Comparison of ENCODE assay signal across 8 cellular contexts in the genomic region with DNA sequence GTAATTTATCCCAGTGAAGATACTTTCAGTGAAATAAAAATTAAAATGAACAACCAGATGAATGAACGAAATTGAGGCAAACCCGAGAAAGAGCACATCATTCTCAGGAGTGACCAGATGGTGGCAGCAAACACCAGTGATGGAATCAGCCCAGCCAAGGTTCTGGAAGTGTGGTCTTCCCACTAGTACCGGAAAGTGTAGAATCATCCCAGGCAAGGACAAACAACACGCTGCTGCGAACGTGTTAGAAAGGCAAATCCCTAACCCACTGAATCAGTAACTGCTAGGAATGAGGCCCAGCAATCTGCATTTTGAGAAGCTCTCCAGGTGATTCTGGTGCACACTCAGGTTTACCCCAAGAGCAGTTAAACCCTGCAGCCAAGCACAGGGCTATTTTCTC. TPM values are rescaled to one million over a fixed set of nuclear protein-coding genes. Genes with fewer than 3 reads are reported as not detected.
A peak's percentile ranks its signal among the peaks of the same experiment; 100 is the strongest.
DNase-seq lines count a peak whose midpoint lies in the region; ATAC-seq and FAIRE-seq lines count a peak whose summit lies in the region.

No MANE protein-coding gene starts in this region.

- intact Hi-C loops in posterior cingulate gyrus (cut with DNase I), result loop anchor here (5.0 to 10.0 kb wide), 2 partner anchors 320 to 633 kb away; no protein-coding TSS in a partner anchor

- POLR2A ChIA-PET in CD8-positive, alpha-beta memory T cell (lab: Charles Lee), result interaction anchor here (1.2 kb wide), 1 partner anchor 56 kb away, joined by 3 read pairs; the partner anchor contains the start of gene ERCC6

- no peak overlapping the region for H3K27ac Mint-ChIP-seq in CD8-positive, alpha-beta memory T cell

- H3K27me3 Mint-ChIP-seq in CD8-positive, alpha-beta memory T cell, result peaks cover 9 to 47% of the 10 kb centered on the region in 2 donors

- no peak for ATAC-seq in HG03097 (IDR thresholded peaks at IDR 0.05; ENCODE audit: low FRiP score, unreplicated experiment)

- DNase-seq in 8988T (peak; percentile 46), Daoy (ENCODE audit: low read depth) (peak; percentile 47), NAMALWA (ENCODE audit: low spot score) (peak; percentile 53), UCSD-AML1 (lab: John Stamatoyannopoulos, UW; ENCODE audit: unreplicated experiment) (peak; percentile 35), frontal cortex (ENCODE audit: low spot score in 2 of 2) (peak in 1 of 2 donors; percentile 79), posterior cingulate gyrus (peak in 7 of 10 donors; percentile 48 to 90 (median 62))
- DNase-seq in CD8-positive, alpha-beta memory T cell, result no peak

- CTCF ChIA-PET in CD8-positive, alpha-beta memory T cell (lab: Charles Lee), result interaction anchor here (0.7 to 1.6 kb wide), 3 partner anchors 12 to 681 kb away, joined by 3 read pairs; no protein-coding TSS in a partner anchor

- H3K9me3 ChIP-seq in CD8-positive, alpha-beta memory T cell (ENCODE audit: low read length), result no peaks in the 10 kb centered on the region

- FAIRE-seq in frontal cortex (lab: Jason Lieb, UNC), result peak; percentile 21

- no peak overlapping the region for H3K4me3 Mint-ChIP-seq in CD8-positive, alpha-beta memory T cell

- peaks cover 0 to 5% (median 3%) of the 10 kb centered on the region in 3 donors for H3K4me1 Mint-ChIP-seq in CD8-positive, alpha-beta memory T cell

- H3K4me3 ChIP-seq in CD8-positive, alpha-beta memory T cell (ENCODE audit: low read length), result no peak overlapping the region

- H3K4me1 ChIP-seq in CD8-positive, alpha-beta memory T cell (ENCODE audit: insufficient read depth, low read length), result no peaks in the 10 kb centered on the region

- H3K36me3 ChIP-seq in CD8-positive, alpha-beta memory T cell (ENCODE audit: insufficient read depth, low read length), result no peaks in the 10 kb centered on the region

- H3K9me3 Mint-ChIP-seq in CD8-positive, alpha-beta memory T cell, result no peaks in the 10 kb centered on the region

- H3K36me3 Mint-ChIP-seq in CD8-positive, alpha-beta memory T cell, result no peaks in the 10 kb centered on the region

- no peak overlapping the region for H3K27ac ChIP-seq in CD8-positive, alpha-beta memory T cell (ENCODE audit: low read depth, low read length)

- H3K27me3 ChIP-seq in CD8-positive, alpha-beta memory T cell (ENCODE audit: insufficient read depth, low read length, poor library complexity, severe bottlenecking), result no peaks in the 10 kb centered on the region

RNA-seq across cellular contexts. Expression of gene SLC18A3, which starts 15.5 kb away (rescaled TPM):
- not detected in 2 replicates for total RNA-seq in Daoy (2014; rRNA removed; shearing (Covaris generic))
- total RNA-seq in frontal cortex, result under 0.01 TPM
- not detected for total RNA-seq in CD8-positive, alpha-beta memory T cell
- polyA plus RNA-seq in CD8-positive, alpha-beta memory T cell, result not detected

RNA-seq across cellular contexts. Expression of gene CHAT, which starts 19.2 kb away (rescaled TPM):
- not detected in 2 replicates for total RNA-seq in Daoy (2014; rRNA removed; shearing (Covaris generic))
- total RNA-seq in frontal cortex, result not detected
- not detected for total RNA-seq in CD8-positive, alpha-beta memory T cell
- polyA plus RNA-seq in CD8-positive, alpha-beta memory T cell, result not detected

RNA-seq across cellular contexts. Expression of gene ERCC6, which starts 55.7 kb away (rescaled TPM):
- 5.4 and 14.3 TPM in 2 replicates for total RNA-seq in Daoy (2014; rRNA removed; shearing (Covaris generic))
- 31.8 TPM for total RNA-seq in frontal cortex
- 10 to 100 TPM; 27.0 to 27.8 TPM for total RNA-seq in CD8-positive, alpha-beta memory T cell
- 9.8 TPM for polyA plus RNA-seq in CD8-positive, alpha-beta memory T cell

Comparison
In these comparisons a context has a peak if more than half of its experiments do, and no peak if none do; other contexts are left out.
1. DNase-seq: peak in 8988T (single experiment), Daoy (single experiment), NAMALWA (single experiment), UCSD-AML1 (single experiment) and posterior cingulate gyrus (7 of 10); none in CD8-positive, alpha-beta memory T cell (0 of 5).